In the genomic region with DNA sequence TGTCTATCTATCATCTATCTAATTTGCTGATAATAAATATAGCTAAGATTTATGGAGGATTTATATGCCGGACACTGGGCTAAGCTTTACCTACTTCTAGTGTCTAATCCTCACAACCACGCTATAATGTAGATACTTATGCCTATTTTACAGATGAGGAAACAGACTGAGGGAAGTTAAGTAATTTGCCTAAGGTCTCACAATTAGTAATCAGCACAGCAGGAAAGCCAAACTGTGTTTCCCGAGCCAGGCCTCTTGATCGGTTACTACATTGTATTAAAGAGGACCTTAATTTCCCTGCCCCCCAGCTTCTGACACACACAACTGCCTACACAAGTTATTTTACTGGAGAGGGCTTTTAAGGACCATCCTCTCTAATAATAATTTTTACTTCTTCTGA, we compare ENCODE assay signal across 1 cellular context.
TF ChIP-seq lines count a peak whose summit lies in the region.

No MANE protein-coding gene starts in this region.

TF ChIP-seq in H1, 55 proteins besides CTCF, POLR2A, EP300 and RAD21 (continued from another document):
- TF ChIP-seq SIX5 (IDR thresholded peaks at IDR 0.05; ENCODE audit: low read depth, low read length): no peak
- no peak for TF ChIP-seq JUN (IDR thresholded peaks at IDR 0.05; ENCODE audit: low read depth, low read length)
- no peak for TF ChIP-seq KDM4A (IDR thresholded peaks at IDR 0.05; ENCODE audit: low read depth, low read length, severe bottlenecking)
- TF ChIP-seq EGR1 (IDR thresholded peaks at IDR 0.05; ENCODE audit: borderline replicate concordance, low read depth, low read length): no peak
- no peak for TF ChIP-seq TAF1 (IDR thresholded peaks at IDR 0.05; ENCODE audit: low read depth, low read length)
- TF ChIP-seq, protein P1, sequence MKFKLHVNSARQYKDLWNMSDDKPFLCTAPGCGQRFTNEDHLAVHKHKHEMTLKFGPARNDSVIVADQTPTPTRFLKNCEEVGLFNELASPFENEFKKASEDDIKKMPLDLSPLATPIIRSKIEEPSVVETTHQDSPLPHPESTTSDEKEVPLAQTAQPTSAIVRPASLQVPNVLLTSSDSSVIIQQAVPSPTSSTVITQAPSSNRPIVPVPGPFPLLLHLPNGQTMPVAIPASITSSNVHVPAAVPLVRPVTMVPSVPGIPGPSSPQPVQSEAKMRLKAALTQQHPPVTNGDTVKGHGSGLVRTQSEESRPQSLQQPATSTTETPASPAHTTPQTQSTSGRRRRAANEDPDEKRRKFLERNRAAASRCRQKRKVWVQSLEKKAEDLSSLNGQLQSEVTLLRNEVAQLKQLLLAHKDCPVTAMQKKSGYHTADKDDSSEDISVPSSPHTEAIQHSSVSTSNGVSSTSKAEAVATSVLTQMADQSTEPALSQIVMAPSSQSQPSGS (IDR thresholded peaks at IDR 0.05; ENCODE audit: low read length): no peak
- no peak for TF ChIP-seq JUND (IDR thresholded peaks at IDR 0.05; ENCODE audit: low read length)
